21 cellular contexts compared by ENCODE assay signal in the genomic region with DNA sequence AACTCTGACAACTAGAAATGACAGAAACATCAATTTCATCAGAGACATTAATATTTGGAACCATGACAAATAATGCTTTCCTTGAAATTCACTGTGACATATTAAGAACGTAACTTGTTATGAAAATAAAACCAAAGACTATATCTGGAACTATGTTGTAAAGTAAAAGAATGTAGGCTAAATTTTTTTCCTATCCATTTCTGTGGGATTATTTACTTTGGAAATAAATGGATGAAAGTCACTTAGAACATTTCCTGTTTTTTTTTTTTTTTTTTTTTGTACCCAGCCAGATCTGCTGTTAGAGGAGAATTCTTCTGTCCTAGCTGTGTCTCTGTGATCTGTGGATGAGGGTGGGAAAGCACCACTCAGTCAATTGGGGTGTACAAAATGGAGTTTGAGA.
DNase-seq lines count a peak whose midpoint lies in the region; ATAC-seq and TF ChIP-seq lines count a peak whose summit lies in the region.
"Had no signal": no experiment of that assay in that cellular context is flagged by ENCODE, and none has a peak within 500 bp of the region (broad histone marks: within the 10 kb centered on the region; RNA-seq: fewer than 3 reads in every experiment).

No MANE protein-coding gene starts in this region.

- DNase-seq in Right ventricle myocardium superior, result no peak
- DNase-seq in right atrium auricular region (ENCODE audit: low spot score), result no peak
- DNase-seq in hepatic stellate cell (ENCODE audit: low spot score), result peak; percentile 15
- no peak for DNase-seq in suprapubic skin (ENCODE audit: low spot score in 2 of 2)
- DNase-seq in SIG-M5 (lab: John Stamatoyannopoulos, UW), result no peak
- no peak for DNase-seq in activated CD8-positive, alpha-beta memory T cell treated with anti-CD3 and anti-CD28 coated beads, Interleukin-2, amount 10 ng/mL, durations not matched to agents 7 days and 5 days
- DNase-seq in UCSD-AML1 (lab: John Stamatoyannopoulos, UW; ENCODE audit: unreplicated experiment), result no peak
- DNase-seq: Caco-2; CD4-positive, CD25-positive, alpha-beta regulatory T cell; DMS153; EL; NCI-H1048; NCI-H1436 treated with DMSO at 0.1 percent for 48 hours; NCI-H2029 treated with DMSO at 0.1 percent for 48 hours; NCI-H510A treated with DMSO at 0.1 percent for 48 hours; NCI-H82; PC-9 had no signal

- no peak for TF ChIP-seq CTCF in right atrium auricular region (IDR thresholded peaks at IDR 0.05)
- TF ChIP-seq CTCF in suprapubic skin (IDR thresholded peaks at IDR 0.05), result no peak

- WGBS in suprapubic skin, result 49% methylated on average over 1 of the region's 1 CpG

- no peak for TF ChIP-seq POLR2A in suprapubic skin (IDR thresholded peaks at IDR 0.05)

- peak; percentile 13 for ATAC-seq in Right ventricle myocardium superior (ENCODE audit: poor library complexity)
- no peak for ATAC-seq in activated CD8-positive, alpha-beta memory T cell treated with anti-CD3 and anti-CD28 coated beads, Interleukin-2, amount 10 ng/mL, durations not matched to agents 7 days and 5 days
- ATAC-seq: HepG2 had no signal

- H3K4me1 Mint-ChIP-seq in activated CD8-positive, alpha-beta memory T cell treated with anti-CD3 and anti-CD28 coated beads, Interleukin-2, amount 10 ng/mL, durations not matched to agents 7 days and 5 days, result no peaks in the 10 kb centered on the region
- H3K4me1 Mint-ChIP-seq: CD4-positive, CD25-positive, alpha-beta regulatory T cell had no signal

- H3K36me3 Mint-ChIP-seq in activated CD8-positive, alpha-beta memory T cell treated with anti-CD3 and anti-CD28 coated beads, Interleukin-2, amount 10 ng/mL, durations not matched to agents 7 days and 5 days, result peaks cover 12% of the 10 kb centered on the region
- H3K36me3 Mint-ChIP-seq: CD4-positive, CD25-positive, alpha-beta regulatory T cell had no signal

- H3K4me3 Mint-ChIP-seq in activated CD8-positive, alpha-beta memory T cell treated with anti-CD3 and anti-CD28 coated beads, Interleukin-2, amount 10 ng/mL, durations not matched to agents 7 days and 5 days, result no peak overlapping the region
- H3K4me3 Mint-ChIP-seq: B cell; CD4-positive, CD25-positive, alpha-beta regulatory T cell had no signal

- H3K9me3 ChIP-seq in right atrium auricular region, result no peaks in the 10 kb centered on the region
- H3K9me3 ChIP-seq in endocrine pancreas (ENCODE audit: control insufficient read depth, low read length), result no peaks in the 10 kb centered on the region
- no peaks in the 10 kb centered on the region for H3K9me3 ChIP-seq in suprapubic skin

- no peaks in the 10 kb centered on the region for H3K27me3 Mint-ChIP-seq in activated CD8-positive, alpha-beta memory T cell treated with anti-CD3 and anti-CD28 coated beads, Interleukin-2, amount 10 ng/mL, durations not matched to agents 7 days and 5 days
- H3K27me3 Mint-ChIP-seq: CD4-positive, CD25-positive, alpha-beta regulatory T cell had no signal

- no peak overlapping the region for H3K9ac ChIP-seq in endocrine pancreas (ENCODE audit: control insufficient read depth, insufficient read depth, low read length)

- peak overlapping the region in 1 of 2 donors; percentile 63 for H3K27ac ChIP-seq in right atrium auricular region
- H3K27ac ChIP-seq in suprapubic skin, result peak overlapping the region; percentile 84
- H3K27ac ChIP-seq: 22Rv1, PC-9 had no signal

- H3K4me1 ChIP-seq in right atrium auricular region, result peaks cover 0 to 17% of the 10 kb centered on the region in 2 donors
- peaks cover 25% of the 10 kb centered on the region for H3K4me1 ChIP-seq in endocrine pancreas (ENCODE audit: control insufficient read depth, insufficient read depth, low read length)
- H3K4me1 ChIP-seq in suprapubic skin, result peaks cover 42% of the 10 kb centered on the region

- no peaks in the 10 kb centered on the region for H3K36me3 ChIP-seq in right atrium auricular region
- H3K36me3 ChIP-seq in endocrine pancreas (ENCODE audit: control insufficient read depth, insufficient read depth, low read length), result no peaks in the 10 kb centered on the region
- H3K36me3 ChIP-seq in suprapubic skin, result no peaks in the 10 kb centered on the region

- no peak overlapping the region for H3K27ac Mint-ChIP-seq in activated CD8-positive, alpha-beta memory T cell treated with anti-CD3 and anti-CD28 coated beads, Interleukin-2, amount 10 ng/mL, durations not matched to agents 7 days and 5 days
- H3K27ac Mint-ChIP-seq: B cell; CD4-positive, CD25-positive, alpha-beta regulatory T cell had no signal

- H3K4me3 ChIP-seq in right atrium auricular region (no peak overlapping the region), endocrine pancreas (ENCODE audit: control insufficient read depth, insufficient read depth, low read length) (peak overlapping the region; percentile 94), suprapubic skin (no peak overlapping the region)
- H3K4me3 ChIP-seq: PC-9 had no signal

- TF ChIP-seq EP300 in suprapubic skin (IDR thresholded peaks at IDR 0.05), result no peak

- intact Hi-C loops in Right ventricle myocardium superior (cut with DNase I), result loop anchor here (10.0 kb wide), 1 partner anchor 258 kb away; the partner anchor contains the start of gene SPRY1

- CTCF ChIA-PET in activated CD8-positive, alpha-beta memory T cell treated with anti-CD3 and anti-CD28 coated beads, Interleukin-2, amount 10 ng/mL, durations not matched to agents 7 days and 5 days (lab: Charles Lee), result no interaction called here

- no peaks in the 10 kb centered on the region for H3K27me3 ChIP-seq in right atrium auricular region
- H3K27me3 ChIP-seq in endocrine pancreas (ENCODE audit: control insufficient read depth, insufficient read depth, low read length), result no peaks in the 10 kb centered on the region
- H3K27me3 ChIP-seq in suprapubic skin, result no peaks in the 10 kb centered on the region

- peaks cover 6% of the 10 kb centered on the region for H3K9me3 Mint-ChIP-seq in activated CD8-positive, alpha-beta memory T cell treated with anti-CD3 and anti-CD28 coated beads, Interleukin-2, amount 10 ng/mL, durations not matched to agents 7 days and 5 days (ENCODE audit: low read depth)
